In the genomic region with DNA sequence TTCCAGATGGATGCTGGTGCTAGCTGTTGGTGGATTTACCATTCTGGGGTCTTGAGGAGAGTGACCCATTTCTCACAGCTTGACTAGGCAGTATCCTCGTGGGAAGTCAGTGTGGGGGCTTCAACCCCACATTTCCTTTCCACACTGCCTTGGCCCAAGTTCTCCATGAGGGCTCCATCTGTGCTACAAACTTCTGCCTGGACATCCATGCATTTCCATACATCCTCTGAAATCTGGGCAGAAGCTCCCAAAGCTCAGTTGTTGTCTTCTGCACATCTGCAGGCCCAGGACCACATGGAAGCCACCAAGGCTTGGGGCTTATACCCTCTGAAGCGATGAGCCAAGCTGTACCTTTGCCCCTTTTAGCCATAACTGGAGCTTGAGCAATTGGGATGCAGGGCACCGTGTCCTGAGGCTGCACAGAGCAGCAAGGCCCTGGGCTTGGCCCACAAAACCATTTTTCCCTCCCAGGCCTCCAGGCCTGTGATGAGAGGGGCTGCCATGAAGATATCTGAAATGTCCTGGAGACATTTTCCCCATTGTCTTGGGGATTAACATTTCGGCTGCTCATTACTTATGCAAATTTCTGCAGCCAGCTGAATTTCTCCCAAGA, we compare ENCODE assay signal across 16 cellular contexts.
DNase-seq lines count a peak whose midpoint lies in the region; ATAC-seq and TF ChIP-seq lines count a peak whose summit lies in the region.
"Had no signal": no experiment of that assay in that cellular context is flagged by ENCODE, and none has a peak within 500 bp of the region (broad histone marks: within the 10 kb centered on the region; RNA-seq: fewer than 3 reads in every experiment).

No MANE protein-coding gene starts in this region.

- no peaks in the 10 kb centered on the region for H4K20me1 ChIP-seq in BLaER1

- H3K4me3 ChIP-seq in BLaER1 (0 out of 2 replicates have a peak overlapping the region, but pooled peaks have one; percentile 22), HUES64 (ENCODE audit: low read length) (0 out of 2 replicates have a peak overlapping the region, but pooled peaks have one; percentile 2), endodermal cell (ENCODE audit: low read length) (peak overlapping the region; percentile 44)

- H3K9me3 ChIP-seq in BLaER1 (peaks cover 29% of the 10 kb centered on the region), HUES64 (ENCODE audit: insufficient read depth, low read depth, low read length) (peaks cover 30% of the 10 kb centered on the region), endodermal cell (ENCODE audit: control insufficient read depth, low read length) (peaks cover 33% of the 10 kb centered on the region)

- no peak overlapping the region for H3K4me3 Mint-ChIP-seq in endodermal cell
- H3K4me3 Mint-ChIP-seq: CD14-positive monocyte; CD4-positive, alpha-beta memory T cell; H9; IgD-negative memory B cell had no signal

- H3K4me1 ChIP-seq in BLaER1 (no peaks in the 10 kb centered on the region), HUES64 (ENCODE audit: insufficient read depth, low read length) (peaks cover 7% of the 10 kb centered on the region; the same call in 1 of the 2 replicates), endodermal cell (ENCODE audit: control insufficient read depth, insufficient read depth, low read length) (no peaks in the 10 kb centered on the region)

- H3K27me3 ChIP-seq in BLaER1 = no peaks in the 10 kb centered on the region
- no peaks in the 10 kb centered on the region for H3K27me3 ChIP-seq in HUES64 (ENCODE audit: insufficient read depth, low read length)
- no peaks in the 10 kb centered on the region for H3K27me3 ChIP-seq in endodermal cell (ENCODE audit: control insufficient read depth, insufficient read depth, low read length, poor library complexity, severe bottlenecking)

- ATAC-seq in HG03432 (IDR thresholded peaks at IDR 0.05; ENCODE audit: unreplicated experiment) = no peak
- ATAC-seq: HepG2 had no signal

- H3K4me1 Mint-ChIP-seq in endodermal cell = peaks cover 2% of the 10 kb centered on the region
- H3K4me1 Mint-ChIP-seq: CD14-positive monocyte; CD4-positive, alpha-beta memory T cell; IgD-negative memory B cell had no signal

- no peak overlapping the region for H3K4me2 ChIP-seq in BLaER1
- H3K4me2 ChIP-seq: KMS-11 had no signal

- H3K27me3 Mint-ChIP-seq in endodermal cell (ENCODE audit: insufficient read depth) = no peaks in the 10 kb centered on the region
- H3K27me3 Mint-ChIP-seq: CD4-positive, alpha-beta memory T cell; IgD-negative memory B cell had no signal

- DNase-seq in endodermal cell (no peak), COLO829 (ENCODE audit: low spot score) (no peak), KG1 (lab: John Stamatoyannopoulos, UW) (no peak)
- DNase-seq: AML-193; CD4-positive, alpha-beta memory T cell; DMS153; DND-41; EL; H9 had no signal

- H3K36me3 ChIP-seq in BLaER1 = no peaks in the 10 kb centered on the region
- H3K36me3 ChIP-seq in HUES64 (ENCODE audit: insufficient read depth, low read length) = no peaks in the 10 kb centered on the region
- H3K36me3 ChIP-seq in endodermal cell (ENCODE audit: control insufficient read depth, insufficient read depth, low read length) = no peaks in the 10 kb centered on the region

- no peak for TF ChIP-seq CTCF in endodermal cell (conservative IDR thresholded peaks at IDR 0.05)

- H3K27ac ChIP-seq in BLaER1 (no peak overlapping the region), HUES64 (ENCODE audit: low read depth, low read length) (no peak overlapping the region), endodermal cell (ENCODE audit: low read depth, low read length) (no peak overlapping the region)
- H3K27ac ChIP-seq: KMS-11 had no signal

- H3K27ac Mint-ChIP-seq in endodermal cell = no peak overlapping the region
- H3K27ac Mint-ChIP-seq: CD14-positive monocyte; CD4-positive, alpha-beta memory T cell; H9; IgD-negative memory B cell had no signal

- peaks cover 12% of the 10 kb centered on the region for H3K36me3 Mint-ChIP-seq in endodermal cell (ENCODE audit: low read depth)
- H3K36me3 Mint-ChIP-seq: CD14-positive monocyte; CD4-positive, alpha-beta memory T cell; IgD-negative memory B cell had no signal

- H3K9ac ChIP-seq in BLaER1 (no peak overlapping the region), HUES64 (ENCODE audit: low read depth, low read length) (no peak overlapping the region), endodermal cell (ENCODE audit: extremely low read depth, low read length, poor library complexity, severe bottlenecking) (no peak overlapping the region)
- H3K9ac ChIP-seq: KMS-11 had no signal

- H3K9me3 Mint-ChIP-seq in endodermal cell = peaks cover 32% of the 10 kb centered on the region

- WGBS in HUES64 = 92% methylated on average over 4 of the region's 4 CpGs
- WGBS in endodermal cell (ENCODE audit: insufficient coverage in 1 of 2, insufficient read length in 1 of 2), 2 experiments = 74 to 89% methylated on average over 2 to 4 of the region's 4 CpGs
